ENCODE assay signal across 8 cellular contexts in genomic region chr11:3056296-3057068, GRCh38. TPM values are rescaled to one million over a fixed set of nuclear protein-coding genes. Genes with fewer than 3 reads are reported as not detected.
A peak's percentile ranks its signal among the peaks of the same experiment; 100 is the strongest.
DNase-seq lines count a peak whose midpoint lies in the region; ATAC-seq and TF ChIP-seq lines count a peak whose summit lies in the region.

No MANE protein-coding gene starts in this region.

- no peaks in the 10 kb centered on the region for H3K27me3 ChIP-seq in iPS-20b (ENCODE audit: insufficient read depth, low read length)

- peaks cover 12% of the 10 kb centered on the region for H3K4me1 ChIP-seq in iPS-20b (ENCODE audit: insufficient read depth, low read length)

- H3K4me3 Mint-ChIP-seq in activated naive CD8-positive, alpha-beta T cell treated with anti-CD3 and anti-CD28 coated beads for 36 hours = peak overlapping the region; percentile 88

- H3K9ac ChIP-seq in iPS-20b (ENCODE audit: low read depth, low read length) = peak overlapping the region; percentile 90

- peaks cover 34% of the 10 kb centered on the region for H3K4me1 Mint-ChIP-seq in activated naive CD8-positive, alpha-beta T cell treated with anti-CD3 and anti-CD28 coated beads for 36 hours

- peaks cover 21% of the 10 kb centered on the region for H3K36me3 Mint-ChIP-seq in activated naive CD8-positive, alpha-beta T cell treated with anti-CD3 and anti-CD28 coated beads for 36 hours

- DNase-seq in GM12865 (ENCODE audit: low read depth) (peak; percentile 30), NB4 (ENCODE audit: low read depth) (peak; percentile 68), GM10266 (ENCODE audit: extremely low spot score) (no peak)
- DNase-seq in activated naive CD8-positive, alpha-beta T cell treated with anti-CD3 and anti-CD28 coated beads for 36 hours = peak; percentile 38
- peak; percentile 24 for DNase-seq in stimulated activated CD4-positive, alpha-beta T cell treated with anti-CD3 and anti-CD28 coated beads, Interleukin-1b, Interleukin-23, amount 100 ng/mL, for 48 hours

- TF ChIP-seq CTCF in GM12865 (IDR thresholded peaks at IDR 0.05; ENCODE audit: insufficient read depth, low read depth, low read length, missing control alignments) (no peak), NB4 (IDR thresholded peaks at IDR 0.05; ENCODE audit: low read depth, low read length) (no peak), GM10266 (IDR thresholded peaks at IDR 0.05; ENCODE audit: control insufficient read depth, insufficient read depth, low read depth, missing control alignments) (no peak)

- peak overlapping the region; percentile 98 for H3K4me3 ChIP-seq in GM12865 (ENCODE audit: low read depth, low read length)
- peak overlapping the region; percentile 77 for H3K4me3 ChIP-seq in NB4 (ENCODE audit: low read depth, low read length)
- H3K4me3 ChIP-seq in iPS-20b (ENCODE audit: low read length) = peak overlapping the region; percentile 88

- no peaks in the 10 kb centered on the region for H3K9me3 ChIP-seq in iPS-20b (ENCODE audit: insufficient read depth, low read depth, low read length)

- no peaks in the 10 kb centered on the region for H3K9me3 Mint-ChIP-seq in activated naive CD8-positive, alpha-beta T cell treated with anti-CD3 and anti-CD28 coated beads for 36 hours

- peak overlapping the region; percentile 43 for H3K27ac ChIP-seq in iPS-20b (ENCODE audit: low read length)

- no peak for TF ChIP-seq POLR2A in NB4 (IDR thresholded peaks at IDR 0.05; ENCODE audit: extremely low read depth, insufficient read length)

- no peaks in the 10 kb centered on the region for H3K27me3 Mint-ChIP-seq in activated naive CD8-positive, alpha-beta T cell treated with anti-CD3 and anti-CD28 coated beads for 36 hours

- H3K27ac Mint-ChIP-seq in activated naive CD8-positive, alpha-beta T cell treated with anti-CD3 and anti-CD28 coated beads for 36 hours = peak overlapping the region; percentile 91

- H3K36me3 ChIP-seq in iPS-20b (ENCODE audit: insufficient read depth, low read depth, low read length) = peaks cover 21% of the 10 kb centered on the region

- ATAC-seq in GM21367 (IDR thresholded peaks at IDR 0.05; ENCODE audit: unreplicated experiment) (no peak), GM21717 (IDR thresholded peaks at IDR 0.05; ENCODE audit: unreplicated experiment) (no peak)

RNA-seq across cellular contexts. Expression of gene CARS1, which starts 0.7 kb away (rescaled TPM):
- 100 to 1,000 TPM in 1 of 2 experiments, 10 to 100 TPM in 1; 96.6 to 101 TPM for total RNA-seq in activated naive CD8-positive, alpha-beta T cell treated with anti-CD3 and anti-CD28 coated beads for 36 hours
